8 cellular contexts compared by ENCODE assay signal in the genomic region with DNA sequence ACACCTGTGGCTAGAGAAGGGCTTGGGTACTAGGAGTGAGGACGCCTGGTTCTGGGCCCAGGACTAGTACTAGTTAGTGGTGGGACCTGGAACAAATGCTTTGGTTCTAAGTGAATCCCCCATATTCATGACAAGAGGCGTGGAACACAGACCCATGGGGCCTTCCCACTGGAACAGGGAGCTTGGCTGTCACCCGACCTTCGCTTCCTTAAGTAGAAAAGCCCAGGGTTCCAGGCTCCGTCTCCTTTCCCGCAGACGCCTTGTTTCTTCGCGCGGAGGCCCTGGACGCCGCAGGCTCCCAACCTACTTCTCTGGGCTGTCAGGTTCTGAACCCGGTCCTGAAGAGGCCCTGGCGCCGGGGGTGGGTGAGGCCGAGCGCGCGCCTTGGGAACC. TPM values are rescaled to one million over a fixed set of nuclear protein-coding genes. Genes with fewer than 3 reads are reported as not detected.
DNase-seq lines count a peak whose midpoint lies in the region; ATAC-seq and TF ChIP-seq lines count a peak whose summit lies in the region.
"Not testable (repeated sequence)": the region's sequence is repeated elsewhere in the genome, so short reads cannot be mapped to it uniquely, and the experiment has no call there.

No MANE protein-coding gene starts in this region.

- not testable (repeated sequence) for H3K27ac ChIP-seq in CD4-positive, CD25-positive, alpha-beta regulatory T cell (ENCODE audit: insufficient read depth, low read length, poor library complexity, severe bottlenecking); HUES48 (ENCODE audit: low read depth, low read length); SU-DHL-6 (ENCODE audit: low read depth, low read length); ovary
- H3K27ac ChIP-seq in adrenal gland (peak overlapping the region in 4 of 5 donors; percentile 79 to 92 (median 90)), epithelial cell of prostate (peak overlapping the region; percentile 50), thyroid gland (peak overlapping the region in 2 of 3 donors; percentile 84 to 91)

- H3K4me1 Mint-ChIP-seq in CD4-positive, CD25-positive, alpha-beta regulatory T cell, result peaks cover 22 to 44% (median 31%) of the 10 kb centered on the region in 4 donors

- not testable (repeated sequence) for H3K9ac ChIP-seq in HUES48 (ENCODE audit: low read depth, low read length)
- peak overlapping the region; percentile 65 for H3K9ac ChIP-seq in SU-DHL-6 (ENCODE audit: low read length)

- intact Hi-C loops in adrenal gland (cut with DNase I); ovary (cut with DNase I); thyroid gland (cut with DNase I): not testable (repeated sequence)

- not testable (repeated sequence) for H3K27ac Mint-ChIP-seq in CD4-positive, CD25-positive, alpha-beta regulatory T cell

- TF ChIP-seq EP300 in ovary (IDR thresholded peaks at IDR 0.05), result not testable (repeated sequence)

- H3K27me3 Mint-ChIP-seq in CD4-positive, CD25-positive, alpha-beta regulatory T cell, result not testable (repeated sequence)

- H2AFZ ChIP-seq in SU-DHL-6 (ENCODE audit: low read depth, low read length, severe bottlenecking), result peak overlapping the region; percentile 93

- H3K9me3 Mint-ChIP-seq in CD4-positive, CD25-positive, alpha-beta regulatory T cell, result not testable (repeated sequence)

- TF ChIP-seq CTCF in SU-DHL-6 (IDR thresholded peaks at IDR 0.05; ENCODE audit: insufficient read depth, low read length, poor library complexity, severe bottlenecking); adrenal gland (IDR thresholded peaks at IDR 0.05); kidney epithelial cell (IDR thresholded peaks at IDR 0.05; ENCODE audit: insufficient read depth, low read length, poor library complexity, severe bottlenecking); ovary (IDR thresholded peaks at IDR 0.05); thyroid gland (IDR thresholded peaks at IDR 0.05): not testable (repeated sequence)

- not testable (repeated sequence) for H3K4me3 ChIP-seq in CD4-positive, CD25-positive, alpha-beta regulatory T cell (ENCODE audit: low read depth, low read length)
- H3K4me3 ChIP-seq in HUES48 (ENCODE audit: low read depth, low read length) (peak overlapping the region; percentile 89), SU-DHL-6 (ENCODE audit: insufficient read depth, low read length, poor library complexity, severe bottlenecking) (peak overlapping the region; percentile 75), adrenal gland (peak overlapping the region in 2 of 4 donors; percentile 69 to 74), kidney epithelial cell (ENCODE audit: low read depth, low read length) (peak overlapping the region; percentile 74), ovary (peak overlapping the region; percentile 92), thyroid gland (replicated peaks in 1 of 3) (peak overlapping the region in 2 of 3 donors; percentile 79 to 85)

- H3K27me3 ChIP-seq in CD4-positive, CD25-positive, alpha-beta regulatory T cell (ENCODE audit: control insufficient read depth, insufficient read depth, low read length); HUES48 (ENCODE audit: control insufficient read depth, insufficient read depth, low read length); SU-DHL-6 (ENCODE audit: low read length); adrenal gland; kidney epithelial cell (ENCODE audit: control insufficient read depth, insufficient read depth, low read length); ovary; thyroid gland: not testable (repeated sequence)

- H4K20me1 ChIP-seq in SU-DHL-6 (ENCODE audit: low read depth, low read length), result not testable (repeated sequence)

- not testable (repeated sequence) for H3K36me3 Mint-ChIP-seq in CD4-positive, CD25-positive, alpha-beta regulatory T cell

- 0 to 4% (median 2%) methylated on average over 1 to 15 of the region's 19 CpGs; no CpG with 5 or more reads in 1 of the 4 donors for WGBS in adrenal gland, 4 donors
- WGBS in ovary, 3 donors, result 3 to 11% (median 5%) methylated on average over 9 to 15 of the region's 19 CpGs
- WGBS in thyroid gland, 2 donors, result 13% methylated on average over 11 of the region's 19 CpGs; no CpG with 5 or more reads in 1 of the 2 donors

- not testable (repeated sequence) for H3K36me3 ChIP-seq in CD4-positive, CD25-positive, alpha-beta regulatory T cell (ENCODE audit: control insufficient read depth, insufficient read depth, low read length); HUES48 (ENCODE audit: control insufficient read depth, insufficient read depth, low read length); SU-DHL-6 (ENCODE audit: low read length); adrenal gland (replicated peaks in 1 of 2); kidney epithelial cell (ENCODE audit: control insufficient read depth, insufficient read depth, low read length); ovary; thyroid gland

- peak overlapping the region; percentile 90 to 99 (median 92) for H3K4me3 Mint-ChIP-seq in CD4-positive, CD25-positive, alpha-beta regulatory T cell

- not testable (repeated sequence) for TF ChIP-seq POLR2A in adrenal gland (IDR thresholded peaks at IDR 0.05); ovary (IDR thresholded peaks at IDR 0.05); thyroid gland (IDR thresholded peaks at IDR 0.05)

- DNase-seq in CD4-positive, CD25-positive, alpha-beta regulatory T cell; adrenal gland; epithelial cell of prostate (ENCODE audit: low read depth, low spot score); kidney epithelial cell (ENCODE audit: low read depth); ovary; thyroid gland: not testable (repeated sequence)

- peak overlapping the region; percentile 46 for H3K4me2 ChIP-seq in SU-DHL-6 (ENCODE audit: low read depth, low read length, poor library complexity, severe bottlenecking)

- not testable (repeated sequence) for H3K9me3 ChIP-seq in CD4-positive, CD25-positive, alpha-beta regulatory T cell (ENCODE audit: control insufficient read depth in 2 of 2, low read length in 2 of 2); HUES48 (ENCODE audit: control insufficient read depth, insufficient read depth, low read length); SU-DHL-6 (ENCODE audit: insufficient read depth, low read length); adrenal gland (replicated peaks in 1 of 3); ovary; thyroid gland

- not testable (repeated sequence) for H3K79me2 ChIP-seq in SU-DHL-6 (ENCODE audit: insufficient read depth, low read length)

- H3F3A ChIP-seq in SU-DHL-6 (ENCODE audit: insufficient read depth), result peaks cover 32% of the 10 kb centered on the region

- H3K9me2 ChIP-seq in SU-DHL-6 (replicated peaks; ENCODE audit: insufficient read depth, low read length), result not testable (repeated sequence)

- H3K4me1 ChIP-seq in CD4-positive, CD25-positive, alpha-beta regulatory T cell (ENCODE audit: control insufficient read depth, insufficient read depth, low read length, poor library complexity, severe bottlenecking), result peaks cover 23% of the 10 kb centered on the region
- H3K4me1 ChIP-seq in HUES48 (ENCODE audit: control insufficient read depth, insufficient read depth, low read length); adrenal gland (replicated peaks in 1 of 2); ovary (ENCODE audit: insufficient read depth): not testable (repeated sequence)
- H3K4me1 ChIP-seq in thyroid gland, result peaks cover 4 to 14% of the 10 kb centered on the region in 2 donors

- not testable (repeated sequence) for ATAC-seq in CD4-positive, CD25-positive, alpha-beta regulatory T cell (ENCODE audit: low read depth in 2 of 2)

RNA-seq across cellular contexts. Expression of a gene that starts 5.0 kb away (rescaled TPM):
- 27.1 TPM for total RNA-seq in CD4-positive, CD25-positive, alpha-beta regulatory T cell
- 10 to 100 TPM; 19.4 to 22.4 (median 21.2) TPM for polyA plus RNA-seq in CD4-positive, CD25-positive, alpha-beta regulatory T cell
- total RNA-seq in adrenal gland, result 10 to 100 TPM; 17.9 to 21.7 (median 20.3) TPM
- polyA plus RNA-seq in adrenal gland, result 10 to 100 TPM; 18.9 to 20.9 (median 20.9) TPM
- total RNA-seq in kidney epithelial cell, result 20.5 and 22.6 TPM in 2 replicates
- 10 to 100 TPM; 10.5 to 16.2 (median 15.1) TPM for total RNA-seq in ovary
- 10 to 100 TPM; 10.4 to 29.1 TPM for polyA plus RNA-seq in ovary
- total RNA-seq in thyroid gland, result 10 to 100 TPM; 26.2 to 33.5 (median 29.0) TPM

RNA-seq across cellular contexts. Expression of a gene that starts 55.2 kb away (rescaled TPM):
- 6.8 TPM for total RNA-seq in CD4-positive, CD25-positive, alpha-beta regulatory T cell
- 10 to 100 TPM in 1 of 4 donors, 1 to 10 TPM in 3; 5.8 to 13.9 (median 7.5) TPM for polyA plus RNA-seq in CD4-positive, CD25-positive, alpha-beta regulatory T cell
- total RNA-seq in adrenal gland (10 to 100 TPM; 17.2 to 36.3 (median 22.1) TPM), kidney epithelial cell (26.6 and 29.1 TPM in 2 replicates), ovary (10 to 100 TPM in 6 of 7 donors, 1 to 10 TPM in 1; 6.1 to 18.0 (median 13.9) TPM), thyroid gland (10 to 100 TPM in 2 of 4 donors, 1 to 10 TPM in 2; 8.6 to 17.5 (median 11.9) TPM)
- polyA plus RNA-seq in adrenal gland (10 to 100 TPM; 22.4 to 32.4 (median 27.2) TPM), ovary (10 to 100 TPM; 10.4 to 23.7 TPM)
